Comparison of ENCODE assay signal across 9 cellular contexts in genomic region chr16:73817500-73817899, GRCh38.
"Had no signal": no experiment of that assay in that cellular context is flagged by ENCODE, and none has a peak within 500 bp of the region (broad histone marks: within the 10 kb centered on the region; RNA-seq: fewer than 3 reads in every experiment).

No MANE protein-coding gene starts in this region.

- H3K27ac ChIP-seq: GM23248, HL-60 had no signal

- FAIRE-seq: HepG2 had no signal

- H3K4me1 ChIP-seq: HAP-1 had no signal

- DNase-seq: GM23248, GOT3, H7, HFFc6, KBM-7 had no signal

- H3K4me3 ChIP-seq: GM23248, HAP-1 had no signal

- ATAC-seq: HCT116, HepG2 had no signal

- H3K9me3 ChIP-seq: HAP-1 had no signal

- H3K36me3 ChIP-seq: HAP-1 had no signal
